ENCODE assay signal across 8 cellular contexts in the genomic region with DNA sequence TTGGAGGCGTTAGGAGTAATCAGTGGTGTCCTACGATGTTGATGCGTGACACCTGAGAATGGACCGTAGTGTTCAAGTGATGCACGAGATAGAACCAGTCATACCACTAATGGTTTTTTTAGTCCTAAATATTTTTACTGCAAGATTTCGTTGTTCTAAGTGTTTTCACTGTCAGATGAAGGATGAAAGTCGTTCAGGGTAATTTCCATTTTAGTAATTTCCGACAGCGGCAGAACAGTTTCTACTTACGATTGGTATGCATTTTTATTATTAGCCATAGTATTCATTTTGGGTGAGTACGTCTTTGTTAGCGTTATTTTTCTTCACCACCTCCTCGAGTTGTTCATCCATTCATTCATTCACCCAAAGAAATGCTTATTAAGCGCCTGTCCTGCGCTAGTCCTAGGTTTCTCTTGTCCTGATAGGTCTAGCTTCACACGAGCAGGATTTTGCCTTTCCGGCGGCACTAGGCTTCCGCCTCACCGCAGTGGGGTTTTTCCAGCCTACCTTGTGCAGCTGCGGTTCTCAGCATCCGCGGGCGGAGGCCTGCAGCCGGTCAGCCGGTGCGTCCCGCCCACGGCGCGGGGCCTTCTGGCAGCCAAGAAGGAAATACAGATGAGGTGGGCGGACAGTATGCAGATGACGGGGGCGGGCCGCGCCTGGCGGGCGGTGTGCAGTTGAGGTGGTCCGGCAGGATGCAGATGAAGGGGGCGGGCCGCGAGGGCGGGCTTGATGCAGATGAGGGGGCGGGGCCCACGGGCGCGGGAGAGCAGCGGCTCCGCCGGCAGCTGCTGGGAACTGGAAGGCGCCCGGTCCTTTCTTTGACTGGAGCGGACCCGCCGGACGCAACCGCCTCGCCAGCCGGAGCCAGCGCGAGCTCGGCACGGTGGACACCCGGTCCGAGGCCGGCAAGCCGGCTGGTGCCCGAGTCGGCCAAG.
DNase-seq lines count a peak whose midpoint lies in the region; ATAC-seq and TF ChIP-seq lines count a peak whose summit lies in the region.

No MANE protein-coding gene starts in this region.

- peak overlapping the region; percentile 50 for H3K4me2 ChIP-seq in trophoblast cell (ENCODE audit: low read length)

- peak overlapping the region; percentile 94 for H3K18ac ChIP-seq in trophoblast cell (ENCODE audit: low read length)

- H3K9ac ChIP-seq in trophoblast cell (ENCODE audit: low read length): peak overlapping the region; percentile 70

- H4K12ac ChIP-seq in trophoblast cell (ENCODE audit: low read depth, low read length): no peak overlapping the region

- no peak for TF ChIP-seq EP300 in transverse colon (IDR thresholded peaks at IDR 0.05; ENCODE audit: low read depth)

- peak overlapping the region; percentile 94 for H4K91ac ChIP-seq in trophoblast cell (ENCODE audit: low read depth, low read length)

- H3K79me1 ChIP-seq in trophoblast cell (ENCODE audit: low read length): peaks cover 13% of the 10 kb centered on the region

- peak overlapping the region; percentile 77 for H3K14ac ChIP-seq in trophoblast cell (ENCODE audit: low read length)

- peak overlapping the region; percentile 41 for H3K4ac ChIP-seq in trophoblast cell (ENCODE audit: low read depth, low read length)

- H4K8ac ChIP-seq in trophoblast cell (ENCODE audit: low read depth, low read length): no peak overlapping the region

- no peak overlapping the region for H3K23ac ChIP-seq in trophoblast cell (ENCODE audit: low read length)

- peak overlapping the region; percentile 39 for H2BK12ac ChIP-seq in trophoblast cell (ENCODE audit: low read length)

- H3K4me1 ChIP-seq in heart left ventricle: peaks cover 0 to 22% (median 13%) of the 10 kb centered on the region in 12 donors
- peaks cover 16 to 23% of the 10 kb centered on the region in 2 experiments for H3K4me1 ChIP-seq in trophoblast cell (ENCODE audit: control insufficient read depth in 1 of 2, insufficient read depth in 2 of 2, low read length in 2 of 2)
- H3K4me1 ChIP-seq in transverse colon: peaks cover 0 to 30% (median 13%) of the 10 kb centered on the region in 4 donors

- DNase-seq in NCI-H1105 (lab: John Stamatoyannopoulos, UW) (peak; percentile 98), SW 1271 (lab: John Stamatoyannopoulos, UW) (peak; percentile 85 to 98), amniotic epithelial cell (ENCODE audit: low read depth) (peak; percentile 97), heart left ventricle (peak; percentile 96 to 98 (median 98)), trophoblast cell (peak; percentile 97 to 98), transverse colon (peak; percentile 99)

- H3K27me3 ChIP-seq in heart left ventricle (peaks cover 0 to 11% (median 0%) of the 10 kb centered on the region in 9 donors), trophoblast cell (ENCODE audit: insufficient read depth, low read length) (no peaks in the 10 kb centered on the region), transverse colon (no peaks in the 10 kb centered on the region)

- peak; percentile 36 for TF ChIP-seq POLR2A in GM10847 (IDR thresholded peaks at IDR 0.05; ENCODE audit: extremely low read depth, insufficient read length)
- TF ChIP-seq POLR2A in heart left ventricle (IDR thresholded peaks at IDR 0.05): peak in 1 of 2 donors; percentile 25
- TF ChIP-seq POLR2A in transverse colon (IDR thresholded peaks at IDR 0.05): peak; percentile 86

- H2BK5ac ChIP-seq in trophoblast cell (ENCODE audit: low read depth, low read length, poor library complexity): peak overlapping the region; percentile 82

- H3K4me3 ChIP-seq in heart left ventricle (peak overlapping the region; percentile 44 to 78 (median 66)), trophoblast cell (ENCODE audit: low read depth, low read length) (peak overlapping the region; percentile 84), transverse colon (peak overlapping the region; percentile 59 to 82 (median 66))

- peak overlapping the region; percentile 73 for H2AK5ac ChIP-seq in trophoblast cell (ENCODE audit: low read length)

- intact Hi-C loops in heart left ventricle (cut with DNase I) (no loop called here), transverse colon (cut with DNase I; ENCODE audit: low total_unique reads) (no loop called here)

- no peaks in the 10 kb centered on the region for H3K9me3 ChIP-seq in heart left ventricle
- no peaks in the 10 kb centered on the region for H3K9me3 ChIP-seq in trophoblast cell (ENCODE audit: insufficient read depth, low read depth, low read length)
- no peaks in the 10 kb centered on the region for H3K9me3 ChIP-seq in transverse colon

- no peak overlapping the region for H2AFZ ChIP-seq in trophoblast cell (ENCODE audit: insufficient read depth, low read length, poor library complexity)

- TF ChIP-seq CTCF in heart left ventricle (IDR thresholded peaks at IDR 0.05) (peak in 3 of 12 donors; percentile 10 to 30 (median 20)), transverse colon (IDR thresholded peaks at IDR 0.05) (no peak)

- ATAC-seq in HG02610 (IDR thresholded peaks at IDR 0.05; ENCODE audit: unreplicated experiment) (peak; percentile 95), heart left ventricle (peak; percentile 97 to 100 (median 100))

- peaks cover 32% of the 10 kb centered on the region for H3K79me2 ChIP-seq in trophoblast cell (ENCODE audit: control insufficient read depth, insufficient read depth, low read length, poor library complexity)

- in situ Hi-C loops in transverse colon (cut with MboI; ENCODE audit: low pct_ligation_motif_present in 1 of 4, low pct_unique_long_range_greater_than_20kb in 1 of 4, low sequenced_read_pairs in 3 of 4): loop anchor here in 1 of 4 donors (10.0 kb wide), 1 partner anchor 59 kb away; no protein-coding TSS in a partner anchor

- H2BK120ac ChIP-seq in trophoblast cell (ENCODE audit: insufficient read depth, low read length, poor library complexity): peak overlapping the region; percentile 81

- WGBS in heart left ventricle, 4 donors: 10 to 28% (median 15%) methylated on average over 27 to 69 of the region's 69 CpGs
- WGBS in trophoblast cell (ENCODE audit: extremely low coverage, insufficient coverage, insufficient read length): no CpG with 5 or more reads among the region's 69 CpGs
- 11 to 38% methylated on average over 17 to 59 of the region's 69 CpGs for WGBS in transverse colon (ENCODE audit: low coverage in 1 of 2), 2 donors

- no peaks in the 10 kb centered on the region for H3K36me3 ChIP-seq in heart left ventricle
- peaks cover 2 to 4% of the 10 kb centered on the region in 2 experiments for H3K36me3 ChIP-seq in trophoblast cell (ENCODE audit: control insufficient read depth in 1 of 2, insufficient read depth in 2 of 2, low read length in 2 of 2)
- no peaks in the 10 kb centered on the region for H3K36me3 ChIP-seq in transverse colon

- H3K27ac ChIP-seq in heart left ventricle (peak overlapping the region in 4 of 12 donors; percentile 27 to 43 (median 38)), trophoblast cell (ENCODE audit: low read depth, low read length) (peak overlapping the region; percentile 98), transverse colon (peak overlapping the region; percentile 84 to 92 (median 86))
